8 cellular contexts compared by ENCODE assay signal in the genomic region with DNA sequence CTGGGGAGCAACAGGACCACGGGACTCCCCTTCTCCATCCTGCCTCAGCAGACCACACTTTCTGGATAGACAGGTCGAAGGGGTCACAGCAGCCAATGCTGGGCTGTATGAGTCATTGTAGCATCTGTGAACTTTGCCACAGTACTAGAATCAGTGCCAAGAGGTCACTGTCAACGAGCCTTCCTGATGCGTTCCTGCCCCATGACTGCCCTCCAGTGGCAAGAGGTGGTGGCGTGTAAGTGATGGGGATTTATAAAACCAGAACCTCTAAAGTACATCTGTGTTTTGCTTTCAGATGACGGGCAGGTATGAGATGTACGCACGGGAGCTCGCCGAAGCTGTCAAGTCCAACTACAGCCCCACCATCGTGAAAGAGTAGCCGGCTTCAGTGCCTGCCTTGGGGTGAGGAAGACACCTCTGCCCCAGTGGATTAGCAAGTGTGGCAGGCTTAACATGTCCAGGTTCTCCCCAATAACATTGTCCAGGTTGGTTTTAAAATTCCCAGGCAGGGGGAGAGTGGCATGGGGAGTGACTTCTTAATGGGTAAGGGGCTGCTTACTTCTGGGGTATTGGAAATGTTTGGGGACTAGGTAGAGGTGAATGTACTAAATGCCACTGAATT. TPM values are rescaled to one million over a fixed set of nuclear protein-coding genes. Genes with fewer than 3 reads are reported as not detected.
A peak's percentile ranks its signal among the peaks of the same experiment; 100 is the strongest.
DNase-seq lines count a peak whose midpoint lies in the region; ATAC-seq and TF ChIP-seq lines count a peak whose summit lies in the region.

No MANE protein-coding gene starts in this region.

- DNase-seq in CD1c-positive myeloid dendritic cell (ENCODE audit: extremely low spot score) (peak; percentile 87), HuH-7.5 (ENCODE audit: low spot score) (peak; percentile 81), RPMI7951 (ENCODE audit: low read depth) (peak; percentile 64), foreskin fibroblast (peak; percentile 65 to 88), osteocyte (ENCODE audit: extremely low spot score, unreplicated experiment) (no peak), tibial nerve (ENCODE audit: low spot score in 2 of 2) (peak; percentile 82 to 95)
- DNase-seq in activated T-helper 1 cell treated with anti-CD3 and anti-CD28 coated beads, Interleukin-12 subunit alpha, Interleukin-12 subunit beta, Interleukin-2, Interleukin-4 antibody, amounts not matched to agents 30 ng/mL and 10 ng/mL and 1 ng/mL, durations not matched to agents 14 hours and 24 hours and 36 hours (ENCODE audit: low spot score): peak; percentile 73

- H3K4me1 Mint-ChIP-seq in activated T-helper 1 cell treated with anti-CD3 and anti-CD28 coated beads, Interleukin-12 subunit alpha, Interleukin-12 subunit beta, Interleukin-2, Interleukin-4 antibody, amounts not matched to agents 30 ng/mL and 10 ng/mL and 1 ng/mL, durations not matched to agents 14 hours and 24 hours and 36 hours (ENCODE audit: low read depth): peaks cover 14% of the 10 kb centered on the region
- H3K4me1 Mint-ChIP-seq in osteocyte (ENCODE audit: unreplicated experiment): peaks cover 6% of the 10 kb centered on the region

- no peak for TF ChIP-seq POLR2A in tibial nerve (IDR thresholded peaks at IDR 0.05)

- H3K27me3 Mint-ChIP-seq in activated T-helper 1 cell treated with anti-CD3 and anti-CD28 coated beads, Interleukin-12 subunit alpha, Interleukin-12 subunit beta, Interleukin-2, Interleukin-4 antibody, amounts not matched to agents 30 ng/mL and 10 ng/mL and 1 ng/mL, durations not matched to agents 14 hours and 24 hours and 36 hours (ENCODE audit: insufficient read depth): peaks cover 2% of the 10 kb centered on the region
- H3K27me3 Mint-ChIP-seq in osteocyte (ENCODE audit: unreplicated experiment): peaks cover 2% of the 10 kb centered on the region

- intact Hi-C loops in activated T-helper 1 cell treated with anti-CD3 and anti-CD28 coated beads, Interleukin-12 subunit alpha, Interleukin-12 subunit beta, Interleukin-2, Interleukin-4 antibody, amounts not matched to agents 30 ng/mL and 10 ng/mL and 1 ng/mL, durations not matched to agents 14 hours and 24 hours and 36 hours (cut with micrococcal nuclease): loop anchor here (1.0 to 5.0 kb wide), 7 partner anchors 30 to 543 kb away; partner anchors contain the start of genes GSTT2, GUCD1 and SNRPD3

- H3K9me3 Mint-ChIP-seq in activated T-helper 1 cell treated with anti-CD3 and anti-CD28 coated beads, Interleukin-12 subunit alpha, Interleukin-12 subunit beta, Interleukin-2, Interleukin-4 antibody, amounts not matched to agents 30 ng/mL and 10 ng/mL and 1 ng/mL, durations not matched to agents 14 hours and 24 hours and 36 hours: no peaks in the 10 kb centered on the region
- no peaks in the 10 kb centered on the region for H3K9me3 Mint-ChIP-seq in osteocyte (ENCODE audit: unreplicated experiment)

- 8 to 11% methylated on average over 11 to 12 of the region's 12 CpGs for WGBS in tibial nerve, 2 donors

- peak overlapping the region in 1 of 4 donors; percentile 20 for H3K27ac ChIP-seq in tibial nerve

- no peaks in the 10 kb centered on the region for H3K27me3 ChIP-seq in tibial nerve

- H3K36me3 Mint-ChIP-seq in activated T-helper 1 cell treated with anti-CD3 and anti-CD28 coated beads, Interleukin-12 subunit alpha, Interleukin-12 subunit beta, Interleukin-2, Interleukin-4 antibody, amounts not matched to agents 30 ng/mL and 10 ng/mL and 1 ng/mL, durations not matched to agents 14 hours and 24 hours and 36 hours (ENCODE audit: low read depth): no peaks in the 10 kb centered on the region
- no peaks in the 10 kb centered on the region for H3K36me3 Mint-ChIP-seq in osteocyte (ENCODE audit: unreplicated experiment)

- H3K9me3 ChIP-seq in tibial nerve: no peaks in the 10 kb centered on the region

- H3K4me3 ChIP-seq in foreskin fibroblast (ENCODE audit: low read depth in 1 of 2, low read length in 2 of 2): no peak overlapping the region
- no peak overlapping the region for H3K4me3 ChIP-seq in tibial nerve

- peak; percentile 57 for ATAC-seq in GM19395 (IDR thresholded peaks at IDR 0.05; ENCODE audit: unreplicated experiment)

- no peak overlapping the region for H3K4me3 Mint-ChIP-seq in activated T-helper 1 cell treated with anti-CD3 and anti-CD28 coated beads, Interleukin-12 subunit alpha, Interleukin-12 subunit beta, Interleukin-2, Interleukin-4 antibody, amounts not matched to agents 30 ng/mL and 10 ng/mL and 1 ng/mL, durations not matched to agents 14 hours and 24 hours and 36 hours
- H3K4me3 Mint-ChIP-seq in osteocyte (ENCODE audit: unreplicated experiment): no peak overlapping the region

- H3K4me1 ChIP-seq in tibial nerve: peaks cover 0 to 15% (median 4%) of the 10 kb centered on the region in 4 donors

- H3K36me3 ChIP-seq in tibial nerve: no peaks in the 10 kb centered on the region

- peak; percentile 87 for TF ChIP-seq CTCF in foreskin fibroblast (IDR thresholded peaks at IDR 0.05; ENCODE audit: low read depth, low read length)
- TF ChIP-seq CTCF in osteocyte (IDR thresholded peaks at IDR 0.05): peak; percentile 89
- peak; percentile 76 to 89 (median 86) for TF ChIP-seq CTCF in tibial nerve (IDR thresholded peaks at IDR 0.05)

- peak in 1 of 2 donors; percentile 50 for TF ChIP-seq EP300 in tibial nerve (IDR thresholded peaks at IDR 0.05)

- H3K27ac Mint-ChIP-seq in activated T-helper 1 cell treated with anti-CD3 and anti-CD28 coated beads, Interleukin-12 subunit alpha, Interleukin-12 subunit beta, Interleukin-2, Interleukin-4 antibody, amounts not matched to agents 30 ng/mL and 10 ng/mL and 1 ng/mL, durations not matched to agents 14 hours and 24 hours and 36 hours: no peak overlapping the region
- no peak overlapping the region for H3K27ac Mint-ChIP-seq in osteocyte (ENCODE audit: unreplicated experiment)

RNA-seq across cellular contexts. Expression of gene GUCD1, which starts 29.4 kb away (rescaled TPM):
- 60.7 and 69.4 TPM in 2 replicates for total RNA-seq in RPMI7951 (2014; rRNA removed; shearing (Covaris generic))
- 117 and 123 TPM in 2 replicates for total RNA-seq in activated T-helper 1 cell treated with anti-CD3 and anti-CD28 coated beads, Interleukin-12 subunit alpha, Interleukin-12 subunit beta, Interleukin-2, Interleukin-4 antibody, amounts not matched to agents 30 ng/mL and 10 ng/mL and 1 ng/mL, durations not matched to agents 14 hours and 24 hours and 36 hours
- 79.3 and 81.5 TPM in 2 replicates for total RNA-seq in osteocyte
- total RNA-seq in tibial nerve: 10 to 100 TPM; 74.1 to 87.9 (median 84.6) TPM

RNA-seq across cellular contexts. Expression of gene SNRPD3, which starts 30.3 kb away (rescaled TPM):
- 179 and 194 TPM in 2 replicates for total RNA-seq in RPMI7951 (2014; rRNA removed; shearing (Covaris generic))
- 155 and 158 TPM in 2 replicates for total RNA-seq in activated T-helper 1 cell treated with anti-CD3 and anti-CD28 coated beads, Interleukin-12 subunit alpha, Interleukin-12 subunit beta, Interleukin-2, Interleukin-4 antibody, amounts not matched to agents 30 ng/mL and 10 ng/mL and 1 ng/mL, durations not matched to agents 14 hours and 24 hours and 36 hours
- total RNA-seq in osteocyte: 73.3 and 84.9 TPM in 2 replicates
- total RNA-seq in tibial nerve: 100 to 1,000 TPM in 3 of 4 donors, 10 to 100 TPM in 1; 98.7 to 127 (median 111) TPM

RNA-seq across cellular contexts. Expression of gene UPB1, which starts 30.4 kb away (rescaled TPM):
- under 0.01 TPM in 1 of 2 replicates, not detected in the other for total RNA-seq in RPMI7951 (2014; rRNA removed; shearing (Covaris generic))
- 0.21 and 0.27 TPM in 2 replicates for total RNA-seq in activated T-helper 1 cell treated with anti-CD3 and anti-CD28 coated beads, Interleukin-12 subunit alpha, Interleukin-12 subunit beta, Interleukin-2, Interleukin-4 antibody, amounts not matched to agents 30 ng/mL and 10 ng/mL and 1 ng/mL, durations not matched to agents 14 hours and 24 hours and 36 hours
- total RNA-seq in osteocyte (not detected in 2 replicates), tibial nerve (under 1 TPM in 3 of 4 donors, not detected in 1; 0.44 to 0.98 (median 0.63) TPM)
